11 cellular contexts compared by ENCODE assay signal in genomic region chr18:59961086-59961485, GRCh38.
DNase-seq lines count a peak whose midpoint lies in the region; ATAC-seq and TF ChIP-seq lines count a peak whose summit lies in the region.
"Had no signal": no experiment of that assay in that cellular context is flagged by ENCODE, and none has a peak within 500 bp of the region (broad histone marks: within the 10 kb centered on the region; RNA-seq: fewer than 3 reads in every experiment).

No MANE protein-coding gene starts in this region.

- H3K36me3 Mint-ChIP-seq in chondrocyte (ENCODE audit: low read depth) = no peaks in the 10 kb centered on the region
- no peaks in the 10 kb centered on the region for H3K36me3 Mint-ChIP-seq in activated CD4-positive, alpha-beta memory T cell treated with anti-CD3 and anti-CD28 coated beads, Interleukin-2, amount 10 ng/mL, durations not matched to agents 7 days and 5 days (ENCODE audit: low read depth)

- H3K4me1 Mint-ChIP-seq in chondrocyte (ENCODE audit: low read depth) = no peaks in the 10 kb centered on the region
- H3K4me1 Mint-ChIP-seq in activated CD4-positive, alpha-beta memory T cell treated with anti-CD3 and anti-CD28 coated beads, Interleukin-2, amount 10 ng/mL, durations not matched to agents 7 days and 5 days = peaks cover 12% of the 10 kb centered on the region

- H3K27ac Mint-ChIP-seq in chondrocyte (ENCODE audit: unreplicated experiment) = no peak overlapping the region
- H3K27ac Mint-ChIP-seq in activated CD4-positive, alpha-beta memory T cell treated with anti-CD3 and anti-CD28 coated beads, Interleukin-2, amount 10 ng/mL, durations not matched to agents 7 days and 5 days = no peak overlapping the region

- TF ChIP-seq CTCF in chondrocyte (IDR thresholded peaks at IDR 0.05) = no peak

- no peak overlapping the region for H3K4me3 Mint-ChIP-seq in chondrocyte (ENCODE audit: unreplicated experiment)
- no peak overlapping the region for H3K4me3 Mint-ChIP-seq in activated CD4-positive, alpha-beta memory T cell treated with anti-CD3 and anti-CD28 coated beads, Interleukin-2, amount 10 ng/mL, durations not matched to agents 7 days and 5 days

- POLR2A ChIA-PET in activated CD4-positive, alpha-beta memory T cell treated with anti-CD3 and anti-CD28 coated beads, Interleukin-2, amount 10 ng/mL, durations not matched to agents 7 days and 5 days (lab: Charles Lee) = no interaction called here

- peaks cover 5% of the 10 kb centered on the region for H3K9me3 Mint-ChIP-seq in chondrocyte (ENCODE audit: low read depth)
- H3K9me3 Mint-ChIP-seq in activated CD4-positive, alpha-beta memory T cell treated with anti-CD3 and anti-CD28 coated beads, Interleukin-2, amount 10 ng/mL, durations not matched to agents 7 days and 5 days = no peaks in the 10 kb centered on the region

- DNase-seq in COLO668 (lab: John Stamatoyannopoulos, UW; ENCODE audit: unreplicated experiment) (peak; percentile 68), NCI-H774 (lab: John Stamatoyannopoulos, UW) (peak; percentile 73), chondrocyte (ENCODE audit: low spot score) (no peak), cerebellum (ENCODE audit: low spot score) (no peak), DMS53 treated with DMSO at 0.1 percent for 48 hours (lab: John Stamatoyannopoulos, UW; ENCODE audit: unreplicated experiment) (no peak)
- DNase-seq in activated CD4-positive, alpha-beta memory T cell treated with anti-CD3 and anti-CD28 coated beads, Interleukin-2, amount 10 ng/mL, durations not matched to agents 7 days and 5 days = no peak
- DNase-seq: amniotic stem cell, right cardiac atrium, thyroid gland had no signal

- CTCF ChIA-PET in activated CD4-positive, alpha-beta memory T cell treated with anti-CD3 and anti-CD28 coated beads, Interleukin-2, amount 10 ng/mL, durations not matched to agents 7 days and 5 days (lab: Charles Lee) = interaction anchor here (1.2 kb wide), 1 partner anchor 124 kb away, joined by 3 read pairs; no protein-coding TSS in a partner anchor

- ATAC-seq in GM19397 (IDR thresholded peaks at IDR 0.05; ENCODE audit: unreplicated experiment) (peak; percentile 80), HG03064 (IDR thresholded peaks at IDR 0.05; ENCODE audit: low read depth, unreplicated experiment) (peak; percentile 79)
- ATAC-seq: right cardiac atrium had no signal

- peaks cover 16% of the 10 kb centered on the region for H3K27me3 Mint-ChIP-seq in chondrocyte (ENCODE audit: low read depth)
- H3K27me3 Mint-ChIP-seq in activated CD4-positive, alpha-beta memory T cell treated with anti-CD3 and anti-CD28 coated beads, Interleukin-2, amount 10 ng/mL, durations not matched to agents 7 days and 5 days = peaks cover 15% of the 10 kb centered on the region

Comparison
In these comparisons a context has a peak if more than half of its experiments do, and no peak if none do; other contexts are left out.
1. DNase-seq: peak in COLO668 (single experiment) and NCI-H774 (single experiment); none in chondrocyte (single experiment), cerebellum (single experiment), activated CD4-positive, alpha-beta memory T cell treated with anti-CD3 and anti-CD28 coated beads, Interleukin-2, amount 10 ng/mL, durations not matched to agents 7 days and 5 days (single experiment) and DMS53 treated with DMSO at 0.1 percent for 48 hours (single experiment).